Comparison of ENCODE assay signal across 7 cellular contexts in the genomic region with DNA sequence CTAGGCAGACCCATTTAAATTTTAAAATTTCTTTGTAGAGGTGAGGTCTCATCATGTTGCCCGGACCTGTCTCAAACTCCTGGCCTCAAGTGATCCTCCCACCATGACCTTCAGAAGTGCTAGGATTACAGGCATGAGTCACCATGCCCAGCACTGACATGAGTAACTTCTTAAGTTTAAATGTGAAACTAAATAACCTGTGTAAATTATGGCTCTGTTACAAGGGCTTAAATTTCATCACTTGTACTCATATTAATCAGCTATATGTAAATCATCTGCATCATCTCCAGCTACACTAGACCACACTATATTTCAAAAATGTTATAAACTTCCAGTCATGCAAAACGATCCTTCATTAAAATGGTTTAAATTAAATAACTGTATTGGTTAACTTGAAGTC. TPM values are rescaled to one million over a fixed set of nuclear protein-coding genes. Genes with fewer than 3 reads are reported as not detected.
A peak's percentile ranks its signal among the peaks of the same experiment; 100 is the strongest.
DNase-seq lines count a peak whose midpoint lies in the region; ATAC-seq, FAIRE-seq and TF ChIP-seq lines count a peak whose summit lies in the region.

No MANE protein-coding gene starts in this region.

- no peaks in the 10 kb centered on the region for H3K27me3 Mint-ChIP-seq in activated T-cell treated with anti-CD3 and anti-CD28 coated beads, Interleukin-2, amount 50 U/mL, for 72 hours (ENCODE audit: low read depth)
- no peaks in the 10 kb centered on the region for H3K27me3 Mint-ChIP-seq in osteocyte (ENCODE audit: unreplicated experiment)

- ATAC-seq in HG03432 (IDR thresholded peaks at IDR 0.05; ENCODE audit: unreplicated experiment): peak; percentile 77
- ATAC-seq in activated T-cell treated with anti-CD3 and anti-CD28 coated beads, Interleukin-2, amount 50 U/mL, for 72 hours (replicated peaks in 1 of 2): peak; percentile 96
- ATAC-seq in HG03095 (IDR thresholded peaks at IDR 0.05; ENCODE audit: unreplicated experiment): no peak

- H3K27ac Mint-ChIP-seq in activated T-cell treated with anti-CD3 and anti-CD28 coated beads, Interleukin-2, amount 50 U/mL, for 72 hours: peak overlapping the region; percentile 97
- peak overlapping the region; percentile 2 for H3K27ac Mint-ChIP-seq in osteocyte (ENCODE audit: unreplicated experiment)

- H3K9me3 Mint-ChIP-seq in activated T-cell treated with anti-CD3 and anti-CD28 coated beads, Interleukin-2, amount 50 U/mL, for 72 hours: no peaks in the 10 kb centered on the region
- H3K9me3 Mint-ChIP-seq in osteocyte (ENCODE audit: unreplicated experiment): no peaks in the 10 kb centered on the region

- H3K4me1 Mint-ChIP-seq in activated T-cell treated with anti-CD3 and anti-CD28 coated beads, Interleukin-2, amount 50 U/mL, for 72 hours (ENCODE audit: low read depth): peaks cover 46% of the 10 kb centered on the region
- peaks cover 10% of the 10 kb centered on the region for H3K4me1 Mint-ChIP-seq in osteocyte (ENCODE audit: unreplicated experiment)

- FAIRE-seq in GM19239 (lab: Jason Lieb, UNC): peak; percentile 83

- H3K36me3 Mint-ChIP-seq in activated T-cell treated with anti-CD3 and anti-CD28 coated beads, Interleukin-2, amount 50 U/mL, for 72 hours (ENCODE audit: insufficient read depth in 2 of 2): peaks cover 7 to 8% of the 10 kb centered on the region in 2 donors
- H3K36me3 Mint-ChIP-seq in osteocyte (ENCODE audit: unreplicated experiment): peaks cover 21% of the 10 kb centered on the region

- peak overlapping the region; percentile 62 to 80 for H3K4me3 Mint-ChIP-seq in activated T-cell treated with anti-CD3 and anti-CD28 coated beads, Interleukin-2, amount 50 U/mL, for 72 hours
- no peak overlapping the region for H3K4me3 Mint-ChIP-seq in osteocyte (ENCODE audit: unreplicated experiment)

- TF ChIP-seq CTCF in osteocyte (IDR thresholded peaks at IDR 0.05): no peak

- no peak for DNase-seq in GM19239 (ENCODE audit: insufficient read length, low spot score)
- DNase-seq in activated T-cell treated with anti-CD3 and anti-CD28 coated beads, Interleukin-2, amount 50 U/mL, for 72 hours: peak; percentile 66 to 77
- DNase-seq in osteocyte (ENCODE audit: extremely low spot score, unreplicated experiment): no peak
- DNase-seq in NCI-H2081 (lab: John Stamatoyannopoulos, UW): no peak
- no peak for DNase-seq in COLO668 (lab: John Stamatoyannopoulos, UW; ENCODE audit: unreplicated experiment)

RNA-seq across cellular contexts. Expression of gene ATAD1, which starts 56.1 kb away (rescaled TPM):
- 10 to 100 TPM; 54.2 to 55.9 TPM for total RNA-seq in activated T-cell treated with anti-CD3 and anti-CD28 coated beads, Interleukin-2, amount 50 U/mL, for 72 hours
- 61.1 and 63.2 TPM in 2 replicates for total RNA-seq in osteocyte

Comparison
In these comparisons a context has a peak if more than half of its experiments do, and no peak if none do; other contexts are left out.
1. DNase-seq: peak in activated T-cell treated with anti-CD3 and anti-CD28 coated beads, Interleukin-2, amount 50 U/mL, for 72 hours (2 of 2); none in GM19239 (single experiment), osteocyte (single experiment), NCI-H2081 (0 of 2) and COLO668 (single experiment).